In genomic region chr12:58764100-58764953, GRCh38 we compare ENCODE assay signal across 17 cellular contexts.
DNase-seq lines count a peak whose midpoint lies in the region; TF ChIP-seq lines count a peak whose summit lies in the region.
"Had no signal": no experiment of that assay in that cellular context is flagged by ENCODE, and none has a peak within 500 bp of the region (broad histone marks: within the 10 kb centered on the region; RNA-seq: fewer than 3 reads in every experiment).

No MANE protein-coding gene starts in this region.

- DNase-seq in GM03348 (ENCODE audit: low spot score) (peak; percentile 12), HK-2 (ENCODE audit: unreplicated experiment) (peak; percentile 2), choroid plexus epithelial cell (ENCODE audit: low read depth) (peak; percentile 66), neural crest cell (ENCODE audit: low read depth, low spot score) (no peak), endothelial cell (ENCODE audit: low spot score) (no peak), 8988T (no peak), Kasumi-1 (lab: John Stamatoyannopoulos, UW) (no peak), NCI-H2029 (lab: John Stamatoyannopoulos, UW) (no peak)
- DNase-seq: activated CD4-positive, alpha-beta T cell treated with anti-CD3 and anti-CD28 coated beads, Interleukin-2, amount 50 U/mL, for 48 hours; hippocampal formation; left colon; NCI-H1092; OCI-M1 had no signal

- TF ChIP-seq CTCF in choroid plexus epithelial cell (conservative IDR thresholded peaks at IDR 0.05; ENCODE audit: low read depth, low read length) (no peak), neural crest cell (conservative IDR thresholded peaks at IDR 0.05) (no peak), endothelial cell (IDR thresholded peaks at IDR 0.05; ENCODE audit: unreplicated experiment) (no peak)

- H3K4me3 Mint-ChIP-seq in neural crest cell (peak overlapping the region; percentile 10), endothelial cell (ENCODE audit: unreplicated experiment) (no peak overlapping the region)
- H3K4me3 Mint-ChIP-seq: CD14-positive monocyte had no signal

- peaks cover 5% of the 10 kb centered on the region for H3K36me3 Mint-ChIP-seq in neural crest cell (ENCODE audit: low read depth)
- H3K36me3 Mint-ChIP-seq in endothelial cell (ENCODE audit: low read depth, unreplicated experiment) = no peaks in the 10 kb centered on the region
- H3K36me3 Mint-ChIP-seq: CD14-positive monocyte had no signal

- H3K4me1 Mint-ChIP-seq in neural crest cell (peaks cover 60% of the 10 kb centered on the region), endothelial cell (ENCODE audit: unreplicated experiment) (no peaks in the 10 kb centered on the region)
- H3K4me1 Mint-ChIP-seq: CD14-positive monocyte had no signal

- no peak overlapping the region for H3K4me3 ChIP-seq in choroid plexus epithelial cell (ENCODE audit: low read depth, low read length)
- H3K4me3 ChIP-seq: coronary artery, prostate gland, SK-N-MC had no signal

- H3K27me3 Mint-ChIP-seq in neural crest cell (ENCODE audit: low read depth) (no peaks in the 10 kb centered on the region), endothelial cell (ENCODE audit: unreplicated experiment) (peaks cover 4% of the 10 kb centered on the region)

- H3K9me3 Mint-ChIP-seq in neural crest cell = peaks cover 9% of the 10 kb centered on the region
- H3K9me3 Mint-ChIP-seq in endothelial cell (ENCODE audit: unreplicated experiment) = no peaks in the 10 kb centered on the region

- H3K27ac Mint-ChIP-seq in neural crest cell (ENCODE audit: unreplicated experiment) (no peak overlapping the region), endothelial cell (ENCODE audit: unreplicated experiment) (no peak overlapping the region)
- H3K27ac Mint-ChIP-seq: CD14-positive monocyte had no signal

Comparison
In these comparisons a context has a peak if more than half of its experiments do, and no peak if none do; other contexts are left out.
1. DNase-seq: peak in GM03348 (single experiment), HK-2 (single experiment) and choroid plexus epithelial cell (single experiment); none in neural crest cell (single experiment), endothelial cell (single experiment), 8988T (single experiment), Kasumi-1 (0 of 2) and NCI-H2029 (single experiment).